ENCODE assay signal across 1 cellular context in the genomic region with DNA sequence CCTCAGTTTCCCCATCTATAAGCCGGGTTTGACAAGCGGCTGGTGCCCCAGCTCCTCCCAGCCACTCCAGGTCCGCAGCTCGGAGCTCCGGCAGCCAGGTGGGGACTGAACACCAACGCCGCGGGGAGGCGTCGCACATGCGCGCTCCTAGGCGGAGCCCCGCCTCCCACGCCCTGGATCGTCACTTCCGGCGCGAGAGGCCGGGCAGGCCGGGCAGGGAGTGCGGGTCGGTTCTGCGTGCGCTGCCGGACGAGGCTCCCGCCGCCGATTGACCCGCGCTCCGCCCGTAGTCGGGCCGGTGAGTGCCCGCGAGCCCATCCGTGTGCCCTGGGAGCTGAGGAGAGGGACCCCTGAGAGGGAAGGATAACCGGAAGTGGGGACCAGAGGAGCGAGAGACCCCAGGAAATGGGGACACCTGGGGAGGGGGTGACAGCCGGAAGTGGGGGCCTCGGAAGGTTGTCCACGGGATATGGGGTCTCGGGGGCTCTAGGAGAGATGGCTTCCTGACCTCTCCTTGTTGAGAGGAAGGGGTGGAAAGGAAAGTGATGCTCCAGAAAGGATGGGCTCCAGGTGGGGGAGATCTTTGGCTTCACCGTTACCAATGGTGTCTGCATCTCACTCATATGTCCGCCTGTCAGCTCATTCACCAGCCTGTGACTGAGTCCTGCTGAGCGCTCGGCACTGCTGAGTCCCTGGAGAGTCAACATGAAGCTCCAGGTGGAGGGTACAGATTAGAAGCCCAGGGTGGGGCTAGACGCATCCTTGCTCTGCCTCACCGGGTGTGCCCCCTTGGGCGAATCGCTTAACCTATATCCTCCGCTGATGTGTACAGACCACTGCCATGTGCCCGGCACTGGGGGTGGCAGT.
TF ChIP-seq lines count a peak whose summit lies in the region.

A gene with protein sequence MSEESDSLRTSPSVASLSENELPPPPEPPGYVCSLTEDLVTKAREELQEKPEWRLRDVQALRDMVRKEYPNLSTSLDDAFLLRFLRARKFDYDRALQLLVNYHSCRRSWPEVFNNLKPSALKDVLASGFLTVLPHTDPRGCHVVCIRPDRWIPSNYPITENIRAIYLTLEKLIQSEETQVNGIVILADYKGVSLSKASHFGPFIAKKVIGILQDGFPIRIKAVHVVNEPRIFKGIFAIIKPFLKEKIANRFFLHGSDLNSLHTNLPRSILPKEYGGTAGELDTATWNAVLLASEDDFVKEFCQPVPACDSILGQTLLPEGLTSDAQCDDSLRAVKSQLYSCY (plus strand): TSS at position 181 of the 867 bp plus-strand sequence. CDS start 4,126 bp downstream, outside the sequence.

TF ChIP-seq in H1, 55 proteins besides CTCF, POLR2A, EP300 and RAD21 (continued from another document):
- TF ChIP-seq SP1 (IDR thresholded peaks at IDR 0.05; ENCODE audit: low read depth, low read length), result peak; percentile 12; the same call in 1 of the 2 replicates
- TF ChIP-seq CBX8 (IDR thresholded peaks at IDR 0.05; ENCODE audit: borderline replicate concordance, low read depth, low read length), result no peak
- peak; percentile 54 to 62; a peak in 2 of 4 replicates for TF ChIP-seq SIN3A (conservative IDR thresholded peaks at IDR 0.05 in 1 of 2, IDR thresholded peaks at IDR 0.05 in 1 of 2; ENCODE audit: low read depth in 1 of 2, low read length in 2 of 2)
- 0 out of 2 replicates have a peak, but pooled peaks have one; percentile 40 for TF ChIP-seq TCF12 (IDR thresholded peaks at IDR 0.05; ENCODE audit: low read depth, low read length)
- no peak for TF ChIP-seq YY1 (IDR thresholded peaks at IDR 0.05; ENCODE audit: low read depth, low read length)
- peak; percentile 81 for TF ChIP-seq EGR1 (IDR thresholded peaks at IDR 0.05; ENCODE audit: borderline replicate concordance, low read depth, low read length)
- TF ChIP-seq PHF8 (conservative IDR thresholded peaks at IDR 0.05; ENCODE audit: low read depth, low read length), result peak; percentile 99
- TF ChIP-seq NRF1 (IDR thresholded peaks at IDR 0.05; ENCODE audit: low read depth, low read length), result peak; percentile 43
- no peak for TF ChIP-seq MAFK (IDR thresholded peaks at IDR 0.05; ENCODE audit: low read depth, low read length)
- TF ChIP-seq TAF7 (optimal IDR thresholded peaks at IDR 0.05; ENCODE audit: borderline replicate concordance, low read depth, low read length), result peak; percentile 75
- peak; percentile 43 for TF ChIP-seq E2F6 (IDR thresholded peaks at IDR 0.05)
- no peak for TF ChIP-seq RFX5 (IDR thresholded peaks at IDR 0.05; ENCODE audit: borderline replicate concordance, low read depth, low read length)
- TF ChIP-seq, protein P1, sequence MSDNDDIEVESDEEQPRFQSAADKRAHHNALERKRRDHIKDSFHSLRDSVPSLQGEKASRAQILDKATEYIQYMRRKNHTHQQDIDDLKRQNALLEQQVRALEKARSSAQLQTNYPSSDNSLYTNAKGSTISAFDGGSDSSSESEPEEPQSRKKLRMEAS (IDR thresholded peaks at IDR 0.05), result peak; percentile 79
- 0 out of 2 replicates have a peak, but pooled peaks have one; percentile 26 for TF ChIP-seq KDM5A (IDR thresholded peaks at IDR 0.05; ENCODE audit: low read length)
- TF ChIP-seq EZH2 (IDR thresholded peaks at IDR 0.05; ENCODE audit: low read depth, low read length, severe bottlenecking), result no peak
- no peak for TF ChIP-seq CTBP2 (IDR thresholded peaks at IDR 0.05; ENCODE audit: borderline replicate concordance, insufficient read depth, insufficient read length, low read length)
- peak; percentile 79 for TF ChIP-seq SAP30 (IDR thresholded peaks at IDR 0.05; ENCODE audit: insufficient read depth, insufficient replicate concordance, low read length)
- no peak for TF ChIP-seq JUND (IDR thresholded peaks at IDR 0.05; ENCODE audit: low read length)
- no peak for TF ChIP-seq SRF (IDR thresholded peaks at IDR 0.05; ENCODE audit: low read depth, low read length)
- TF ChIP-seq NANOG (IDR thresholded peaks at IDR 0.05; ENCODE audit: insufficient read depth, low read depth, low read length, poor library complexity, severe bottlenecking), result peak; percentile 19
- TF ChIP-seq FOSL1 (IDR thresholded peaks at IDR 0.05; ENCODE audit: insufficient read depth, low read depth, low read length), result no peak
- TF ChIP-seq KDM4A (IDR thresholded peaks at IDR 0.05; ENCODE audit: low read depth, low read length, severe bottlenecking), result peak; percentile 83
- TF ChIP-seq RBBP5 (IDR thresholded peaks at IDR 0.05; ENCODE audit: borderline replicate concordance, low read depth, low read length), result peak; percentile 86
